In genomic region chr3:125165189-125165947, GRCh38 we compare ENCODE assay signal across 9 cellular contexts. TPM values are rescaled to one million over a fixed set of nuclear protein-coding genes. Genes with fewer than 3 reads are reported as not detected.
DNase-seq lines count a peak whose midpoint lies in the region; ATAC-seq and TF ChIP-seq lines count a peak whose summit lies in the region.
"Had no signal": no experiment of that assay in that cellular context is flagged by ENCODE, and none has a peak within 500 bp of the region (broad histone marks: within the 10 kb centered on the region; RNA-seq: fewer than 3 reads in every experiment).

No MANE protein-coding gene starts in this region.

- peak; percentile 51 for TF ChIP-seq CTCF in GM12865 (IDR thresholded peaks at IDR 0.05; ENCODE audit: insufficient read depth, low read depth, low read length, missing control alignments)

- H3K4me3 ChIP-seq in GM12865 (ENCODE audit: low read depth, low read length), result no peak overlapping the region

- DNase-seq in GM12865 (ENCODE audit: low read depth) (peak; percentile 29), SK-MEL-5 (ENCODE audit: low read depth, low spot score) (peak; percentile 71), germinal center (ENCODE audit: low spot score) (peak; percentile 38), sciatic nerve (ENCODE audit: low spot score) (no peak), COLO829 (ENCODE audit: low spot score) (no peak)
- DNase-seq: activated T-cell treated with anti-CD3 and anti-CD28 coated beads, Interleukin-2, amount 50 U/mL, for 4 hours had no signal

- peak; percentile 88 for ATAC-seq in sciatic nerve
- ATAC-seq in GM18909 (IDR thresholded peaks at IDR 0.05; ENCODE audit: poor library complexity, unreplicated experiment), result no peak
- no peak for ATAC-seq in GM18861 (IDR thresholded peaks at IDR 0.05; ENCODE audit: unreplicated experiment)
- no peak for ATAC-seq in HG02798 (IDR thresholded peaks at IDR 0.05; ENCODE audit: poor library complexity, unreplicated experiment)

- in situ Hi-C loops in SK-MEL-5 (cut with HindIII; ENCODE audit: low pct_unique_long_range_greater_than_20kb, low sequenced_read_pairs), result no loop called here

- intact Hi-C loops in sciatic nerve (cut with DNase I), result no loop called here

RNA-seq across cellular contexts. Expression of gene SLC12A8, which starts 47.2 kb away (rescaled TPM):
- total RNA-seq in SK-MEL-5 (2014; rRNA removed; shearing (Covaris generic)), result 0.69 and 1.3 TPM in 2 replicates
- 1.9 and 2.4 TPM in 2 replicates for polyA plus RNA-seq in SK-MEL-5 (2015; cell fraction: cytosol; rRNA removed)
- polyA plus RNA-seq in SK-MEL-5 (2015; cell fraction: nucleus; rRNA removed), result 1.1 TPM in 1 of 2 replicates, not detected in the other
- 2.5 TPM for total RNA-seq in sciatic nerve

Comparison
In these comparisons a context has a peak if more than half of its experiments do, and no peak if none do; other contexts are left out.
1. DNase-seq: peak in GM12865 (single experiment), SK-MEL-5 (single experiment) and germinal center (single experiment); none in sciatic nerve (single experiment) and COLO829 (single experiment).